In the genomic region with DNA sequence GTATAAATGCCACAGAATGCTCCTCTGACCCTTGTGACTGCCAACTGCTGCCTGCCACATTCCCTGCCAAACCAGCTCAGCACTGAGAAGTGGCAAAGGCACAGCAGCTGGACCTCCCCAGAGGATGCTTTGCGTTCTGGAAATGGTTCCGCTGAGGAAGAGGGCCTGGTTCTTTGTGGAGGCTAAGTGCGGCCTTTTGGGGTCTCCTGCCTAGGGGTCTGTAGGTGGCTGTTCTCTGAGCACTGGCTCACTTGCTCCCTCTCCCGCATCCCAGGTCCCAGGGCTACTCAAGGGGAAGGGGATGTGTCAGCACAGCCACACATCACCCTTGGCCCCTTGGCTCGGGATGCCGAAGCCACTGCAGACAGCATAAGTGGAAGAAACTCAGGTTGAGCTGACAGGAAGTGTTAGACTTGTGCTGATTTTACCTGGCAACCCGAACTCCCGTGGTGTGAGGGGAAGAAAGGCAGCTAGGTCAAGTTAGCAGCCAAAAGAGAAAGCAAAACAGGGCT, we compare ENCODE assay signal across 10 cellular contexts. TPM values are rescaled to one million over a fixed set of nuclear protein-coding genes. Genes with fewer than 3 reads are reported as not detected.
DNase-seq lines count a peak whose midpoint lies in the region; ATAC-seq and TF ChIP-seq lines count a peak whose summit lies in the region.
"Had no signal": no experiment of that assay in that cellular context is flagged by ENCODE, and none has a peak within 500 bp of the region (broad histone marks: within the 10 kb centered on the region; RNA-seq: fewer than 3 reads in every experiment).

No MANE protein-coding gene starts in this region.

- H3K27me3 Mint-ChIP-seq in activated CD4-positive, alpha-beta memory T cell treated with anti-CD3 and anti-CD28 coated beads, Interleukin-2, amount 10 ng/mL, durations not matched to agents 7 days and 5 days: peaks cover 2% of the 10 kb centered on the region

- peak; percentile 70 for DNase-seq in activated CD4-positive, alpha-beta memory T cell treated with anti-CD3 and anti-CD28 coated beads, Interleukin-2, amount 10 ng/mL, durations not matched to agents 7 days and 5 days
- DNase-seq in effector CD4-positive, alpha-beta T cell: peak; percentile 34
- DNase-seq in retina (peak; percentile 36), KG1 (lab: John Stamatoyannopoulos, UW) (no peak), transverse colon (no peak), germinal center (ENCODE audit: low spot score) (no peak)
- DNase-seq: NCI-H2029 treated with DMSO at 0.1 percent for 48 hours had no signal

- peak overlapping the region; percentile 97 for H3K27ac Mint-ChIP-seq in activated CD4-positive, alpha-beta memory T cell treated with anti-CD3 and anti-CD28 coated beads, Interleukin-2, amount 10 ng/mL, durations not matched to agents 7 days and 5 days
- H3K27ac Mint-ChIP-seq: memory B cell had no signal

- peaks cover 19% of the 10 kb centered on the region for H3K9me3 Mint-ChIP-seq in activated CD4-positive, alpha-beta memory T cell treated with anti-CD3 and anti-CD28 coated beads, Interleukin-2, amount 10 ng/mL, durations not matched to agents 7 days and 5 days

- TF ChIP-seq POLR2A in transverse colon (IDR thresholded peaks at IDR 0.05): no peak

- H3K9me3 ChIP-seq in transverse colon: peaks cover 5 to 10% of the 10 kb centered on the region in 2 donors

- ATAC-seq in HG02678 (IDR thresholded peaks at IDR 0.05; ENCODE audit: unreplicated experiment) (peak; percentile 41), GM19324 (IDR thresholded peaks at IDR 0.05; ENCODE audit: low FRiP score, unreplicated experiment) (no peak)

- intact Hi-C loops in transverse colon (cut with DNase I; ENCODE audit: low total_unique reads): no loop called here

- H3K27ac ChIP-seq in transverse colon: peak overlapping the region in 2 of 4 donors; percentile 13 to 51

- peaks cover 28% of the 10 kb centered on the region for H3K4me1 Mint-ChIP-seq in activated CD4-positive, alpha-beta memory T cell treated with anti-CD3 and anti-CD28 coated beads, Interleukin-2, amount 10 ng/mL, durations not matched to agents 7 days and 5 days
- H3K4me1 Mint-ChIP-seq: memory B cell had no signal

- H3K36me3 ChIP-seq in transverse colon: no peaks in the 10 kb centered on the region

- no peaks in the 10 kb centered on the region for H3K27me3 ChIP-seq in transverse colon

- peak overlapping the region; percentile 61 for H3K4me3 Mint-ChIP-seq in activated CD4-positive, alpha-beta memory T cell treated with anti-CD3 and anti-CD28 coated beads, Interleukin-2, amount 10 ng/mL, durations not matched to agents 7 days and 5 days
- H3K4me3 Mint-ChIP-seq: memory B cell had no signal

- peaks cover 29% of the 10 kb centered on the region for H3K36me3 Mint-ChIP-seq in activated CD4-positive, alpha-beta memory T cell treated with anti-CD3 and anti-CD28 coated beads, Interleukin-2, amount 10 ng/mL, durations not matched to agents 7 days and 5 days (ENCODE audit: low read depth)

- TF ChIP-seq CTCF in transverse colon (IDR thresholded peaks at IDR 0.05): no peak

- CTCF ChIA-PET in activated CD4-positive, alpha-beta memory T cell treated with anti-CD3 and anti-CD28 coated beads, Interleukin-2, amount 10 ng/mL, durations not matched to agents 7 days and 5 days (lab: Charles Lee): interaction anchor here (0.6 to 4.1 kb wide), 34 partner anchors 8 to 459 kb away, joined by 3 to 64 read pairs (median 4); partner anchors contain the start of genes ANO10 and SNRK

- POLR2A ChIA-PET in activated CD4-positive, alpha-beta memory T cell treated with anti-CD3 and anti-CD28 coated beads, Interleukin-2, amount 10 ng/mL, durations not matched to agents 7 days and 5 days (lab: Charles Lee): interaction anchor here (0.7 to 2.7 kb wide), 15 partner anchors 17 to 340 kb away, joined by 3 to 41 read pairs (median 5); partner anchors contain the start of gene SNRK

- in situ Hi-C loops in transverse colon (cut with MboI; ENCODE audit: low pct_ligation_motif_present in 1 of 4, low pct_unique_long_range_greater_than_20kb in 1 of 4, low sequenced_read_pairs in 3 of 4): loop anchor here in 3 of 4 donors (10.0 to 25.0 kb wide), 2 partner anchors 342 to 350 kb away; no protein-coding TSS in a partner anchor

- no peak overlapping the region for H3K4me3 ChIP-seq in transverse colon

- no peak for TF ChIP-seq EP300 in transverse colon (IDR thresholded peaks at IDR 0.05; ENCODE audit: low read depth)

- peaks cover 0 to 6% (median 0%) of the 10 kb centered on the region in 4 donors for H3K4me1 ChIP-seq in transverse colon

- WGBS in transverse colon (ENCODE audit: low coverage in 1 of 2), 2 donors: 57 to 100% methylated on average over 2 to 8 of the region's 8 CpGs

RNA-seq across cellular contexts. Expression of gene POMGNT2, which starts 56.8 kb away (rescaled TPM):
- 1 to 10 TPM; 6.4 to 7.8 TPM for total RNA-seq in activated CD4-positive, alpha-beta memory T cell treated with anti-CD3 and anti-CD28 coated beads, Interleukin-2, amount 10 ng/mL, durations not matched to agents 7 days and 5 days
- total RNA-seq in transverse colon: 1 to 10 TPM; 3.2 to 7.8 (median 5.9) TPM

Comparison
In these comparisons a context has a peak if more than half of its experiments do, and no peak if none do; other contexts are left out.
1. DNase-seq: peak in activated CD4-positive, alpha-beta memory T cell treated with anti-CD3 and anti-CD28 coated beads, Interleukin-2, amount 10 ng/mL, durations not matched to agents 7 days and 5 days (single experiment), effector CD4-positive, alpha-beta T cell (single experiment) and retina (single experiment); none in KG1 (single experiment), transverse colon (single experiment) and germinal center (single experiment).